Comparison of ENCODE assay signal across 1 cellular context in genomic region chr12:82682326-82682725, GRCh38.
TF ChIP-seq lines count a peak whose summit lies in the region.

No MANE protein-coding gene starts in this region.

TF ChIP-seq in GM23338, 12 proteins besides CTCF, POLR2A, EP300 and RAD21:
- TF ChIP-seq ZNF462 (CRISPR knock-in tag; IDR thresholded peaks at IDR 0.05), result no peak
- no peak for TF ChIP-seq JUNB (IDR thresholded peaks at IDR 0.05; ENCODE audit: unreplicated experiment)
- no peak for TF ChIP-seq NANOG (IDR thresholded peaks at IDR 0.05; ENCODE audit: borderline replicate concordance)
- TF ChIP-seq ZNF114 (CRISPR knock-in tag; IDR thresholded peaks at IDR 0.05), result no peak
- TF ChIP-seq REST (IDR thresholded peaks at IDR 0.05; ENCODE audit: unreplicated experiment), result no peak
- no peak for TF ChIP-seq STAT1 (IDR thresholded peaks at IDR 0.05; ENCODE audit: unreplicated experiment)
- no peak for TF ChIP-seq CREB1 (CRISPR knock-in tag; IDR thresholded peaks at IDR 0.05; ENCODE audit: low read depth)
- TF ChIP-seq POLR2AphosphoS5 (IDR thresholded peaks at IDR 0.05; ENCODE audit: low read depth), result no peak
- TF ChIP-seq EZH2phosphoT487 (IDR thresholded peaks at IDR 0.05; ENCODE audit: unreplicated experiment), result no peak
- TF ChIP-seq EZH2 (IDR thresholded peaks at IDR 0.05; ENCODE audit: low read depth, unreplicated experiment), result no peak
- no peak for TF ChIP-seq ZNF331 (CRISPR knock-in tag; IDR thresholded peaks at IDR 0.05; ENCODE audit: low read depth)
- no peak for TF ChIP-seq ETS1 (IDR thresholded peaks at IDR 0.05)
